Comparison of ENCODE assay signal across 8 cellular contexts in the genomic region with DNA sequence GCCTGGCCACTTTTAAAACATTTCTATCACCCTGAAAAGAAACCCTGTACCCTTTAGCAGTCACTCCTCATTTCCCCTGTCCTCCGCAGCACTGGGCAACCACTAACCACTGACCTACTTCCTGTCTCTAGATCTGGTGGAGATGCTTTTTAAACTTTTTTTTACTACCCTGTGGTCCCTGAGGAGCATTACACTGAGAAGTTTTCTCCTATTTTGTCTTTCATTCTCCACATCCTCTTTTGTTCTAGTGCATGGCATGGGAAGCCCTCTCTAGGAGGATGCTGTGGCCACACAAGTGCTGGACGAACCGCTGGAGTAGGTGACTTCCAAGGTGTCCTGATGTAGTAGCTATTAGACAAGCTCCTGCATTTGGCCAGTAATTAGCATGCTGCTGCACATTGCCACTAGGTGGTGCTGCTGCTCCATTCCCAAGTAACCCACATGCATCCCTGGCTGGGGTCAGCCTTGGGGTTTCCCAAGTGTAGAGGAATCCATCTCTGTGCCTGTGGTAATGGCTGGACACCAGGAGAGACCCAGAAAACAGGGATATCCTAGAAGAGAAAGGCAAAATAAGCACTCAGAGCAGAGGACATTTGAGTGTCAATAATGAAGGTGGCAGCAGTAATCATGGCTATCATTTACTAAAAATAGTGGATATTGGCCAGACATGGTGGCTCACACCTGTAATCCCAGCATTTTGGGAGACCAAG.
DNase-seq lines count a peak whose midpoint lies in the region; ATAC-seq and TF ChIP-seq lines count a peak whose summit lies in the region.

No MANE protein-coding gene starts in this region.

- H2BK12ac ChIP-seq in trophoblast cell (ENCODE audit: low read length) = no peak overlapping the region

- H4K91ac ChIP-seq in trophoblast cell (ENCODE audit: low read depth, low read length) = no peak overlapping the region

- peaks cover 10% of the 10 kb centered on the region for H3K36me3 Mint-ChIP-seq in activated T-cell treated with anti-CD3 and anti-CD28 coated beads, Interleukin-2, amount 50 U/mL, for 4 hours (ENCODE audit: insufficient read depth)

- no peak overlapping the region for H2AK5ac ChIP-seq in trophoblast cell (ENCODE audit: low read length)

- no peak overlapping the region for H3K23ac ChIP-seq in trophoblast cell (ENCODE audit: low read length)

- TF ChIP-seq CTCF in LNCaP clone FGC (IDR thresholded peaks at IDR 0.05; ENCODE audit: control insufficient read depth, extremely low read depth, insufficient read depth) = peak; percentile 98
- TF ChIP-seq CTCF in uterus (IDR thresholded peaks at IDR 0.05) = peak; percentile 87 to 92 (median 88)

- H4K8ac ChIP-seq in trophoblast cell (ENCODE audit: low read depth, low read length) = no peak overlapping the region

- no peak overlapping the region for H3K14ac ChIP-seq in trophoblast cell (ENCODE audit: low read length)

- H3K79me1 ChIP-seq in trophoblast cell (ENCODE audit: low read length) = no peaks in the 10 kb centered on the region

- H3K27me3 ChIP-seq in trophoblast cell (ENCODE audit: insufficient read depth, low read length) (no peaks in the 10 kb centered on the region), uterus (no peaks in the 10 kb centered on the region)

- H3K4me1 Mint-ChIP-seq in activated T-cell treated with anti-CD3 and anti-CD28 coated beads, Interleukin-2, amount 50 U/mL, for 4 hours (ENCODE audit: low read depth) = peaks cover 6% of the 10 kb centered on the region

- intact Hi-C loops in uterus (cut with DNase I; ENCODE audit: low total_unique reads) = loop anchor here (5.0 kb wide), 1 partner anchor 192 kb away; no protein-coding TSS in a partner anchor

- no peaks in the 10 kb centered on the region for H3K9me3 Mint-ChIP-seq in activated T-cell treated with anti-CD3 and anti-CD28 coated beads, Interleukin-2, amount 50 U/mL, for 4 hours

- TF ChIP-seq POLR2A in uterus (IDR thresholded peaks at IDR 0.05) = no peak

- H3K9me3 ChIP-seq in trophoblast cell (ENCODE audit: insufficient read depth, low read depth, low read length) = no peaks in the 10 kb centered on the region
- H3K9me3 ChIP-seq in uterus = no peaks in the 10 kb centered on the region

- H3K18ac ChIP-seq in trophoblast cell (ENCODE audit: low read length) = no peak overlapping the region

- no peak overlapping the region for H3K9ac ChIP-seq in trophoblast cell (ENCODE audit: low read length)

- H2BK120ac ChIP-seq in trophoblast cell (ENCODE audit: insufficient read depth, low read length, poor library complexity) = no peak overlapping the region

- no peak overlapping the region for H3K4me3 ChIP-seq in LNCaP clone FGC (ENCODE audit: low read depth, low read length)
- H3K4me3 ChIP-seq in trophoblast cell (ENCODE audit: low read depth, low read length) = no peak overlapping the region
- H3K4me3 ChIP-seq in uterus = no peak overlapping the region

- no peak overlapping the region for H3K27ac ChIP-seq in trophoblast cell (ENCODE audit: low read depth, low read length)
- H3K27ac ChIP-seq in uterus = no peak overlapping the region

- no peaks in the 10 kb centered on the region for H3K27me3 Mint-ChIP-seq in activated T-cell treated with anti-CD3 and anti-CD28 coated beads, Interleukin-2, amount 50 U/mL, for 4 hours (ENCODE audit: low read depth)

- ATAC-seq in activated T-cell treated with anti-CD3 and anti-CD28 coated beads, Interleukin-2, amount 50 U/mL, for 4 hours = peak; percentile 75 to 82
- ATAC-seq in GM19395 (IDR thresholded peaks at IDR 0.05; ENCODE audit: unreplicated experiment) = no peak

- DNase-seq in CD1c-positive myeloid dendritic cell (ENCODE audit: extremely low spot score) (peak; percentile 80), LNCaP clone FGC (ENCODE audit: low read depth) (peak; percentile 28), foreskin melanocyte (peak; percentile 43), trophoblast cell (peak; percentile 61 to 87), uterus (peak; percentile 57 to 71), NCI-H446 (lab: John Stamatoyannopoulos, UW) (no peak)
- peak; percentile 68 for DNase-seq in activated T-cell treated with anti-CD3 and anti-CD28 coated beads, Interleukin-2, amount 50 U/mL, for 4 hours

- H2BK5ac ChIP-seq in trophoblast cell (ENCODE audit: low read depth, low read length, poor library complexity) = no peak overlapping the region

- no peak overlapping the region for H4K12ac ChIP-seq in trophoblast cell (ENCODE audit: low read depth, low read length)

- no peak overlapping the region for H3K4me3 Mint-ChIP-seq in activated T-cell treated with anti-CD3 and anti-CD28 coated beads, Interleukin-2, amount 50 U/mL, for 4 hours

- H3K79me2 ChIP-seq in trophoblast cell (ENCODE audit: control insufficient read depth, insufficient read depth, low read length, poor library complexity) = no peaks in the 10 kb centered on the region

- no CpG with 5 or more reads among the region's 3 CpGs for WGBS in trophoblast cell (ENCODE audit: extremely low coverage, insufficient coverage, insufficient read length)

- H3K36me3 ChIP-seq in trophoblast cell (ENCODE audit: control insufficient read depth in 1 of 2, insufficient read depth in 2 of 2, low read length in 2 of 2) (peaks cover 8 to 18% of the 10 kb centered on the region in 2 experiments), uterus (no peaks in the 10 kb centered on the region)

- H2AFZ ChIP-seq in trophoblast cell (ENCODE audit: insufficient read depth, low read length, poor library complexity) = no peak overlapping the region

- H3K4me1 ChIP-seq in trophoblast cell (ENCODE audit: control insufficient read depth in 1 of 2, insufficient read depth in 2 of 2, low read length in 2 of 2) = no peaks in the 10 kb centered on the region
- no peaks in the 10 kb centered on the region for H3K4me1 ChIP-seq in uterus

- H3K4ac ChIP-seq in trophoblast cell (ENCODE audit: low read depth, low read length) = no peak overlapping the region

- no peak overlapping the region for H3K4me2 ChIP-seq in trophoblast cell (ENCODE audit: low read length)

Comparison
In these comparisons a context has a peak if more than half of its experiments do, and no peak if none do; other contexts are left out.
1. DNase-seq: peak in CD1c-positive myeloid dendritic cell (single experiment), LNCaP clone FGC (single experiment), activated T-cell treated with anti-CD3 and anti-CD28 coated beads, Interleukin-2, amount 50 U/mL, for 4 hours (single experiment), foreskin melanocyte (single experiment), trophoblast cell (2 of 2) and uterus (2 of 2); none in NCI-H446 (0 of 2).